Comparison of ENCODE assay signal across 16 cellular contexts in genomic region chr2:144711084-144711483, GRCh38.
A peak's percentile ranks its signal among the peaks of the same experiment; 100 is the strongest.
DNase-seq lines count a peak whose midpoint lies in the region; ATAC-seq, FAIRE-seq and TF ChIP-seq lines count a peak whose summit lies in the region.
"Had no signal": no experiment of that assay in that cellular context is flagged by ENCODE, and none has a peak within 500 bp of the region (broad histone marks: within the 10 kb centered on the region; RNA-seq: fewer than 3 reads in every experiment).

No MANE protein-coding gene starts in this region.

- CTCF ChIA-PET in OCI-LY7 (lab: Charles Lee; ENCODE audit: unreplicated experiment): no interaction called here
- CTCF ChIA-PET in K562 (lab: Yijun Ruan, JAX; ENCODE audit: low intra/inter-chr PET ratio): no interaction called here

- ATAC-seq in GM23338 (peak; percentile 47; the same call in 2 of the 3 replicates), K562 (no peak), GM21619 (IDR thresholded peaks at IDR 0.05; ENCODE audit: unreplicated experiment) (no peak)

- TF ChIP-seq RAD21 in K562 (CRISPR knock-in tag; conservative IDR thresholded peaks at IDR 0.05 in 1 of 2, IDR thresholded peaks at IDR 0.05 in 1 of 2): no peak

- no peak overlapping the region for H2AFZ ChIP-seq in GM23338
- H2AFZ ChIP-seq in OCI-LY7 (ENCODE audit: low read length): peak overlapping the region; percentile 44
- no peak overlapping the region; the same call in 1 of the 2 replicates for H2AFZ ChIP-seq in K562 (ENCODE audit: low read depth, low read length)
- H2AFZ ChIP-seq in neural progenitor cell (replicated peaks): no peak overlapping the region

- H3K79me2 ChIP-seq in GM23338 (replicated peaks; ENCODE audit: insufficient read depth) (no peaks in the 10 kb centered on the region), OCI-LY7 (ENCODE audit: insufficient read depth, low read depth, low read length) (no peaks in the 10 kb centered on the region), K562 (ENCODE audit: control insufficient read depth, insufficient read depth, low read length) (no peaks in the 10 kb centered on the region), neural progenitor cell (ENCODE audit: low read depth) (no peaks in the 10 kb centered on the region)

- TF ChIP-seq CTCF in GM23338 (conservative IDR thresholded peaks at IDR 0.05; ENCODE audit: low read depth in 2 of 2) (no peak), OCI-LY7 (conservative IDR thresholded peaks at IDR 0.05; ENCODE audit: low read length) (no peak), K562 (IDR thresholded peaks at IDR 0.05 in 2 of 3, conservative IDR thresholded peaks at IDR 0.05 in 1 of 3; ENCODE audit: insufficient read depth in 2 of 3, low read depth in 1 of 3, low read length in 3 of 3) (no peak), neural progenitor cell (IDR thresholded peaks at IDR 0.05) (no peak)

- no peaks in the 10 kb centered on the region for H3K9me1 ChIP-seq in K562 (ENCODE audit: control insufficient read depth, insufficient read depth, low read length)

- TF ChIP-seq POLR2A in K562 (conservative IDR thresholded peaks at IDR 0.05): no peak

- TF ChIP-seq EP300 in K562 (IDR thresholded peaks at IDR 0.05; ENCODE audit: low read length): no peak

- no peaks in the 10 kb centered on the region; the same call in 1 of the 2 replicates for H3K9me2 ChIP-seq in GM23338 (ENCODE audit: insufficient read depth)
- H3K9me2 ChIP-seq in OCI-LY7 (ENCODE audit: insufficient read depth, low read length): no peaks in the 10 kb centered on the region

- FAIRE-seq in K562 (lab: Jason Lieb, UNC): no peak
- FAIRE-seq: A204.1, GM18507 had no signal

- H3K27ac Mint-ChIP-seq in GM23338: no peak overlapping the region
- H3K27ac Mint-ChIP-seq in neural progenitor cell: peak overlapping the region; percentile 42
- H3K27ac Mint-ChIP-seq: CD8-positive, alpha-beta memory T cell had no signal

- H3K4me1 Mint-ChIP-seq in GM23338 (peaks cover 28% of the 10 kb centered on the region), neural progenitor cell (no peaks in the 10 kb centered on the region)
- H3K4me1 Mint-ChIP-seq: CD8-positive, alpha-beta memory T cell had no signal

- H3K9ac ChIP-seq in K562 (ENCODE audit: insufficient read depth in 1 of 2, low read depth in 2 of 2, low read length in 2 of 2) (no peak overlapping the region), neural progenitor cell (no peak overlapping the region)

- H3F3A ChIP-seq in GM23338 (replicated peaks; ENCODE audit: low read depth) (no peaks in the 10 kb centered on the region), neural progenitor cell (ENCODE audit: low read depth) (no peaks in the 10 kb centered on the region)

- DNase-seq in GM23338 (ENCODE audit: low spot score) (peak; percentile 4), OCI-LY7 (ENCODE audit: low spot score) (no peak), K562 (ENCODE audit: extremely low read depth in 1 of 4, low spot score in 3 of 4) (no peak), neural progenitor cell (ENCODE audit: low spot score) (no peak), NCI-H526 treated with DMSO at 0.1 percent for 48 hours (lab: John Stamatoyannopoulos, UW) (no peak), DMS53 treated with DMSO at 0.1 percent for 48 hours (lab: John Stamatoyannopoulos, UW; ENCODE audit: unreplicated experiment) (no peak)
- no peak for DNase-seq in activated naive CD4-positive, alpha-beta T cell treated with anti-CD3 and anti-CD28 coated beads, Interleukin-2, amount 50 U/mL, for 16 hours
- DNase-seq: BE2C; Caco-2; CD8-positive, alpha-beta memory T cell; GF-D8; GOT3; H9 had no signal

- in situ Hi-C loops in K562 (cut with MboI): no loop called here

- peaks cover 19% of the 10 kb centered on the region; the same call in 1 of the 2 replicates for H3K9me3 ChIP-seq in OCI-LY7 (ENCODE audit: low read length)
- H3K9me3 ChIP-seq in K562 (replicated peaks; ENCODE audit: control insufficient read depth, insufficient read depth, low read depth, low read length): no peaks in the 10 kb centered on the region
- no peaks in the 10 kb centered on the region for H3K9me3 ChIP-seq in neural progenitor cell (ENCODE audit: low read depth)
- H3K9me3 ChIP-seq: BE2C, Caco-2 had no signal

- H3K9me3 Mint-ChIP-seq in GM23338 (no peaks in the 10 kb centered on the region), neural progenitor cell (no peaks in the 10 kb centered on the region)
- H3K9me3 Mint-ChIP-seq: CD8-positive, alpha-beta memory T cell; H9 had no signal

- intact Hi-C loops in OCI-LY7 (cut with micrococcal nuclease; ENCODE audit: unreplicated experiment): no loop called here
- intact Hi-C loops in K562 (cut with micrococcal nuclease): no loop called here

- H3K4me2 ChIP-seq in GM23338 (peak overlapping the region; percentile 52; the same call in 1 of the 2 replicates), OCI-LY7 (ENCODE audit: low read length) (no peak overlapping the region), K562 (ENCODE audit: insufficient read depth, low read length) (no peak overlapping the region), neural progenitor cell (no peak overlapping the region)

- no peaks in the 10 kb centered on the region for H3K27me3 ChIP-seq in GM23338 (ENCODE audit: insufficient read depth)
- no peaks in the 10 kb centered on the region for H3K27me3 ChIP-seq in K562 (ENCODE audit: control insufficient read depth in 2 of 2, insufficient read depth in 2 of 2, low read length in 2 of 2)
- H3K27me3 ChIP-seq in neural progenitor cell: no peaks in the 10 kb centered on the region
- H3K27me3 ChIP-seq: BE2C had no signal

- no peaks in the 10 kb centered on the region for H4K20me1 ChIP-seq in GM23338 (replicated peaks; ENCODE audit: insufficient read depth)
- H4K20me1 ChIP-seq in OCI-LY7 (ENCODE audit: insufficient read depth, low read length): no peaks in the 10 kb centered on the region
- H4K20me1 ChIP-seq in K562 (replicated peaks; ENCODE audit: control insufficient read depth, insufficient read depth, low read length): no peaks in the 10 kb centered on the region
- no peaks in the 10 kb centered on the region for H4K20me1 ChIP-seq in neural progenitor cell (ENCODE audit: low read depth)

- H3K4me1 ChIP-seq in GM23338 (ENCODE audit: insufficient read depth) (peaks cover 28% of the 10 kb centered on the region), OCI-LY7 (ENCODE audit: insufficient read depth, low read length, poor library complexity, severe bottlenecking) (peaks cover 12% of the 10 kb centered on the region), K562 (replicated peaks in 1 of 2; ENCODE audit: control insufficient read depth in 2 of 2, insufficient read depth in 2 of 2, low read length in 2 of 2) (peaks cover 0 to 8% of the 10 kb centered on the region in 2 experiments; a peak in 2 of 5 replicates), neural progenitor cell (peaks cover 5% of the 10 kb centered on the region)
- H3K4me1 ChIP-seq: BE2C, Caco-2 had no signal

- no peak overlapping the region for H3K27ac ChIP-seq in GM23338 (ENCODE audit: low read depth)
- H3K27ac ChIP-seq in OCI-LY7 (ENCODE audit: low read depth, low read length, poor library complexity, severe bottlenecking): no peak overlapping the region
- H3K27ac ChIP-seq in K562 (ENCODE audit: extremely low read depth, low read depth, low read length): no peak overlapping the region
- no peak overlapping the region for H3K27ac ChIP-seq in neural progenitor cell

- H3K4me3 Mint-ChIP-seq in GM23338 (no peak overlapping the region), neural progenitor cell (no peak overlapping the region)
- H3K4me3 Mint-ChIP-seq: CD8-positive, alpha-beta memory T cell; H9 had no signal

- H3K4me3 ChIP-seq in GM23338 (no peak overlapping the region), OCI-LY7 (ENCODE audit: low read depth, low read length, poor library complexity, severe bottlenecking) (no peak overlapping the region), K562 (no peak overlapping the region), neural progenitor cell (no peak overlapping the region)

- H3K36me3 ChIP-seq in GM23338 (ENCODE audit: insufficient read depth): no peaks in the 10 kb centered on the region
- peaks cover 3% of the 10 kb centered on the region for H3K36me3 ChIP-seq in OCI-LY7 (ENCODE audit: insufficient read depth, low read length)
- H3K36me3 ChIP-seq in K562 (ENCODE audit: control insufficient read depth, insufficient read depth, low read length): no peaks in the 10 kb centered on the region
- no peaks in the 10 kb centered on the region for H3K36me3 ChIP-seq in neural progenitor cell
- H3K36me3 ChIP-seq: BE2C had no signal

- BruUV-seq in OCI-LY7 (replicated peaks; lab: Mats Ljungman, UMichigan) (no TSS peak), K562 (replicated peaks; lab: Mats Ljungman, UMichigan) (no TSS peak)

- H3K36me3 Mint-ChIP-seq in GM23338 (ENCODE audit: low read depth) (no peaks in the 10 kb centered on the region), neural progenitor cell (no peaks in the 10 kb centered on the region)
- H3K36me3 Mint-ChIP-seq: CD8-positive, alpha-beta memory T cell had no signal

- H3K27me3 Mint-ChIP-seq in GM23338 (ENCODE audit: insufficient read depth, low read depth, poor library complexity): peaks cover 1% of the 10 kb centered on the region
- H3K27me3 Mint-ChIP-seq in neural progenitor cell (ENCODE audit: insufficient read depth, low read depth): peaks cover 2% of the 10 kb centered on the region

- POLR2A ChIA-PET in OCI-LY7 (lab: Charles Lee) (interaction anchor here (0.6 to 1.5 kb wide), 2 partner anchors 24 to 365 kb away, joined by 3 to 5 read pairs; no protein-coding TSS in a partner anchor), K562 (lab: Yijun Ruan, JAX) (no interaction called here)

TF ChIP-seq in GM23338, 12 proteins besides CTCF, POLR2A, EP300 and RAD21 (continues in another document):
- TF ChIP-seq POLR2AphosphoS5 (IDR thresholded peaks at IDR 0.05; ENCODE audit: low read depth) (no peak), EZH2phosphoT487 (IDR thresholded peaks at IDR 0.05; ENCODE audit: unreplicated experiment) (no peak), ZNF114 (CRISPR knock-in tag; IDR thresholded peaks at IDR 0.05) (no peak)

TF ChIP-seq in K562, 482 proteins besides CTCF, POLR2A, EP300 and RAD21:
- TF ChIP-seq ZNF740 (CRISPR knock-in tag; IDR thresholded peaks at IDR 0.05) (no peak), ZNF740 (tag; IDR thresholded peaks at IDR 0.05) (no peak), PTTG1 (tag; IDR thresholded peaks at IDR 0.05; ENCODE audit: low read depth) (no peak), SMARCA5 (IDR thresholded peaks at IDR 0.05) (no peak), CEBPB (tag; IDR thresholded peaks at IDR 0.05) (peak; percentile 73), CEBPG (CRISPR knock-in tag; IDR thresholded peaks at IDR 0.05) (no peak), CEBPG (tag; conservative IDR thresholded peaks at IDR 0.05 in 1 of 2, IDR thresholded peaks at IDR 0.05 in 1 of 2) (peak in 1 of 2 experiments; percentile 65; a peak in 2 of 4 replicates), POLR3A (IDR thresholded peaks at IDR 0.05; ENCODE audit: borderline replicate concordance, extremely low read depth, insufficient read depth, insufficient read length) (no peak)
